Comparison of ENCODE assay signal across 26 cellular contexts in the genomic region with DNA sequence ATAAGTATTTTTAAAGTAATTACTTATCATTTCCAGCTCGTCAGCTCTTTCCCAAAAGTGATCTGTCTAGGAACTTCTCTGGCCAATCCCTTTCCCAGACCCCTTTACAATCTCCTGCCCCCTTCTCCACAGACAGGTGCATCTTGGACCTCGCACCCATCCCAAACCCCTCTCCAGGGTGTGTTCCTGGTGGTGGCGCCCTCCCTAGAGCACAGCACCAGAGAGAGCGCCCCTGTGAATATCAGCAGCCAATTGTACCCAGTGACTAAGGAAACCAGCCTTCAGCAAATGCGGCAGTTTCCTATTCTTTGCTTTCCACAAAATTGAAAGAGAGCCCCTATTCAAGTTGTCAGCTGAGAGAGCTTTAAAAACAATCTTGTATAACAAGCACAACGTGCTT.
"Had no signal": no experiment of that assay in that cellular context is flagged by ENCODE, and none has a peak within 500 bp of the region (broad histone marks: within the 10 kb centered on the region; RNA-seq: fewer than 3 reads in every experiment).

No MANE protein-coding gene starts in this region.

- H3K36me3 Mint-ChIP-seq: mesothelial cell of epicardium; stimulated activated effector memory CD8-positive, alpha-beta T cell treated with anti-CD3 and anti-CD28 coated beads, Interleukin-12 subunit alpha, Interleukin-12 subunit beta, amount 100 ng/mL, for 72 hours; type B pancreatic cell had no signal

- DNase-seq: cerebellar nuclear complex; effector CD8-positive, alpha-beta T cell; endodermal cell; foreskin fibroblast; glutamatergic neuron; heart right ventricle; hippocampal formation; islet precursor cell; kidney glomerular epithelial cell; mesenchymal stem cell; naive thymus-derived CD4-positive, alpha-beta T cell; sigmoid colon; stimulated activated CD4-positive, alpha-beta T cell treated with anti-CD3 and anti-CD28 coated beads, Interleukin-2, amount 100 ng/mL, for 24 hours; stimulated activated CD4-positive, alpha-beta T cell treated with anti-CD3 and anti-CD28 coated beads, Interleukin-4, amount 100 ng/mL, for 24 hours; stimulated activated naive CD4-positive, alpha-beta T cell treated with Interleukin-2 at 50 U/mL for 16 hours; stomach had no signal

- H3K27ac Mint-ChIP-seq: endodermal cell; mesothelial cell of epicardium; naive thymus-derived CD4-positive, alpha-beta T cell; nephron; stimulated activated effector memory CD8-positive, alpha-beta T cell treated with anti-CD3 and anti-CD28 coated beads, Interleukin-12 subunit alpha, Interleukin-12 subunit beta, amount 100 ng/mL, for 72 hours; type B pancreatic cell had no signal

- H3K4me1 Mint-ChIP-seq: endodermal cell; naive thymus-derived CD4-positive, alpha-beta T cell; nephron; stimulated activated effector memory CD8-positive, alpha-beta T cell treated with anti-CD3 and anti-CD28 coated beads, Interleukin-12 subunit alpha, Interleukin-12 subunit beta, amount 100 ng/mL, for 72 hours had no signal

- H3K27me3 Mint-ChIP-seq: type B pancreatic cell had no signal

- H3K4me3 ChIP-seq: gastroesophageal sphincter, heart right ventricle, lung, prostate gland, right atrium auricular region, sigmoid colon, stomach, thyroid gland had no signal

- H3K4me3 Mint-ChIP-seq: endodermal cell; mesothelial cell of epicardium; naive thymus-derived CD4-positive, alpha-beta T cell; nephron; stimulated activated effector memory CD8-positive, alpha-beta T cell treated with anti-CD3 and anti-CD28 coated beads, Interleukin-12 subunit alpha, Interleukin-12 subunit beta, amount 100 ng/mL, for 72 hours; type B pancreatic cell had no signal

- H3K9me3 Mint-ChIP-seq: endodermal cell; mesothelial cell of epicardium; naive thymus-derived CD4-positive, alpha-beta T cell; stimulated activated effector memory CD8-positive, alpha-beta T cell treated with anti-CD3 and anti-CD28 coated beads, Interleukin-12 subunit alpha, Interleukin-12 subunit beta, amount 100 ng/mL, for 72 hours; type B pancreatic cell had no signal

- H3K27me3 ChIP-seq: gastroesophageal sphincter, heart right ventricle, right atrium auricular region, sigmoid colon, stomach, thyroid gland had no signal

- H3K4me1 ChIP-seq: gastroesophageal sphincter, heart right ventricle, prostate gland, right atrium auricular region, stomach had no signal

- H3K36me3 ChIP-seq: gastroesophageal sphincter, heart right ventricle, prostate gland, right atrium auricular region, sigmoid colon, stomach, thyroid gland had no signal

- H3K27ac ChIP-seq: epithelial cell of prostate, gastroesophageal sphincter, heart right ventricle, prostate gland, right atrium auricular region, sigmoid colon, stomach had no signal

- H3K9me3 ChIP-seq: gastroesophageal sphincter, heart right ventricle, prostate gland, right atrium auricular region, sigmoid colon, stomach, thyroid gland had no signal
